ENCODE assay signal across 10 cellular contexts in genomic region chr7:41882745-41883527, GRCh38.
DNase-seq lines count a peak whose midpoint lies in the region; ATAC-seq, FAIRE-seq and TF ChIP-seq lines count a peak whose summit lies in the region.
"Had no signal": no experiment of that assay in that cellular context is flagged by ENCODE, and none has a peak within 500 bp of the region (broad histone marks: within the 10 kb centered on the region; RNA-seq: fewer than 3 reads in every experiment).

No MANE protein-coding gene starts in this region.

- peak; percentile 29 for FAIRE-seq in GM18507 (lab: Jason Lieb, UNC)

- H3K27me3 Mint-ChIP-seq in memory B cell, result no peaks in the 10 kb centered on the region
- no peaks in the 10 kb centered on the region for H3K27me3 Mint-ChIP-seq in osteocyte (ENCODE audit: unreplicated experiment)

- ATAC-seq in GM21528 (IDR thresholded peaks at IDR 0.05; ENCODE audit: low FRiP score, unreplicated experiment) (peak; percentile 24), HG03439 (IDR thresholded peaks at IDR 0.05; ENCODE audit: unreplicated experiment) (peak; percentile 48), memory B cell (ENCODE audit: low read depth) (peak; percentile 6)

- H3K4me3 Mint-ChIP-seq in memory B cell (peak overlapping the region; percentile 43), osteocyte (ENCODE audit: unreplicated experiment) (no peak overlapping the region)

- H3K4me1 Mint-ChIP-seq in memory B cell, result peaks cover 44% of the 10 kb centered on the region
- H3K4me1 Mint-ChIP-seq in osteocyte (ENCODE audit: unreplicated experiment), result peaks cover 75% of the 10 kb centered on the region

- H3K9me3 Mint-ChIP-seq in memory B cell (peaks cover 3% of the 10 kb centered on the region), osteocyte (ENCODE audit: unreplicated experiment) (no peaks in the 10 kb centered on the region)

- TF ChIP-seq CTCF in osteocyte (IDR thresholded peaks at IDR 0.05), result no peak

- DNase-seq in GM18507 (ENCODE audit: extremely low spot score, insufficient read length, low read depth) (peak; percentile 17), memory B cell (ENCODE audit: low spot score in 2 of 2) (peak in 1 of 2 donors; percentile 38), HuH-7 (ENCODE audit: low spot score) (no peak), NCI-H1930 (lab: John Stamatoyannopoulos, UW) (no peak), osteocyte (ENCODE audit: extremely low spot score, unreplicated experiment) (no peak)
- DNase-seq in stimulated activated naive CD4-positive, alpha-beta T cell treated with Interleukin-2 at 50 U/mL for 16 hours (lab: John Stamatoyannopoulos, UW), result no peak
- DNase-seq: cerebellar nuclear complex, NCI-H345 had no signal

- H3K36me3 Mint-ChIP-seq in memory B cell, result peaks cover 2% of the 10 kb centered on the region
- H3K36me3 Mint-ChIP-seq in osteocyte (ENCODE audit: unreplicated experiment), result no peaks in the 10 kb centered on the region

- H3K27ac Mint-ChIP-seq in memory B cell (peak overlapping the region; percentile 99), osteocyte (ENCODE audit: unreplicated experiment) (no peak overlapping the region)
